Comparison of ENCODE assay signal across 8 cellular contexts in the genomic region with DNA sequence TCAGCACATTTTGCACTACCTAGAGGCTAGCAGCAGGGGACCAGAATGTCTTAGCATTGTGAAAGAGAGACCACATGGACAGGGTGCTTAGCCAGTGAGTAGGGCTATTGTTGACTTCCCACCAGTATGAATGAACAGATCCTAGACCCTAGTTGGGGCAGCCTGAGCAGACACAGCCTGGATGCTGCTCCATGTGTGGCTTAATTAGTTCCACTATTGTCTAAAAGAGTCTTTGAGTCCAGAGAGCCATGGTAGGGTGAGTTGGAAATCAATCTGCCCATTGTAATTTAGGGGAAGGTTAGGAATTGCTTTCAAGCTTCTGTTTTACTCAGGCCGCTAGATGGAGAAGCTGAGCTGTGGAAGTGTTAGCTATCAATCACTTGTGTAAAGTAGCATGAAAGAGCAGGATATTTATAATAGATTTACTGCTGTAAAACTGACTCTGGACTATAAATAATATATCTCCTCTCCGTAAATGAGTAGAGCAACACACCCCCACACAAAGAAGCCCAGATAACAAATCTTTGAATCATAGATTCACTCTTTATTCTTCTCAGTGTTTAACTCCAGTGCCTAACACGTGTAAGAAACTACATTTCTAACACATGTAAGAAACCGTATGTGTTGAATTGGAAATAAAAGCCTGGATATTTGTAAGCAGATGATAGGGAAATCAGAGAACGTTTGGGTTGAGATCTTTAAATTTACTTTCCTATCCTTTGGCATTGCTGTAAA. TPM values are rescaled to one million over a fixed set of nuclear protein-coding genes. Genes with fewer than 3 reads are reported as not detected.
A peak's percentile ranks its signal among the peaks of the same experiment; 100 is the strongest.
DNase-seq lines count a peak whose midpoint lies in the region; ATAC-seq and TF ChIP-seq lines count a peak whose summit lies in the region.

No MANE protein-coding gene starts in this region.

- no peaks in the 10 kb centered on the region for H3K36me3 Mint-ChIP-seq in brain

- intact Hi-C loops in transverse colon (cut with DNase I; ENCODE audit: low total_unique reads): no loop called here
- intact Hi-C loops in posterior vena cava (cut with DNase I): no loop called here

- H3K9me3 ChIP-seq in NT2/D1 (ENCODE audit: insufficient read depth, low read length): no peaks in the 10 kb centered on the region
- no peaks in the 10 kb centered on the region for H3K9me3 ChIP-seq in transverse colon

- no peak overlapping the region for H3K4me3 Mint-ChIP-seq in brain

- ATAC-seq in HG03565 (IDR thresholded peaks at IDR 0.05; ENCODE audit: unreplicated experiment): peak; percentile 17

- TF ChIP-seq CTCF in GM10266 (IDR thresholded peaks at IDR 0.05; ENCODE audit: control insufficient read depth, insufficient read depth, low read depth, missing control alignments) (peak; percentile 85), brain (conservative IDR thresholded peaks at IDR 0.05) (peak; percentile 59 to 70), transverse colon (IDR thresholded peaks at IDR 0.05) (peak; percentile 16 to 47 (median 40))

- H3K4me1 ChIP-seq in NT2/D1 (ENCODE audit: insufficient read depth, insufficient read length): no peaks in the 10 kb centered on the region
- H3K4me1 ChIP-seq in transverse colon: peaks cover 0 to 5% (median 0%) of the 10 kb centered on the region in 4 donors

- peak overlapping the region in 1 of 5 experiments; percentile 36 for H3K27ac Mint-ChIP-seq in brain

- H3K9ac ChIP-seq in NT2/D1 (ENCODE audit: insufficient read length, low read depth): no peak overlapping the region

- no peaks in the 10 kb centered on the region for H3K27me3 ChIP-seq in NT2/D1 (ENCODE audit: insufficient read depth, insufficient read length)
- H3K27me3 ChIP-seq in transverse colon: no peaks in the 10 kb centered on the region

- 36 to 44% methylated on average over 4 to 5 of the region's 5 CpGs for WGBS in transverse colon (ENCODE audit: low coverage in 1 of 2), 2 donors

- no peak for TF ChIP-seq POLR2A in transverse colon (IDR thresholded peaks at IDR 0.05)

- DNase-seq in ACHN: peak; percentile 49
- DNase-seq in GM10266 (ENCODE audit: extremely low spot score): no peak
- peak; percentile 84 for DNase-seq in NT2/D1 (ENCODE audit: low read depth, low spot score)
- DNase-seq in kidney tubule cell (ENCODE audit: low spot score): peak; percentile 53
- DNase-seq in transverse colon: peak; percentile 37
- no peak for DNase-seq in posterior vena cava (ENCODE audit: low spot score)

- no peaks in the 10 kb centered on the region for H3K36me3 ChIP-seq in NT2/D1 (ENCODE audit: insufficient read depth, insufficient read length, low read length)
- H3K36me3 ChIP-seq in transverse colon: no peaks in the 10 kb centered on the region

- in situ Hi-C loops in ACHN (cut with HindIII; ENCODE audit: low pct_ligation_motif_present, low pct_unique_long_range_greater_than_20kb, low sequenced_read_pairs) (no loop called here), transverse colon (cut with MboI; ENCODE audit: low pct_ligation_motif_present in 1 of 4, low pct_unique_long_range_greater_than_20kb in 1 of 4, low sequenced_read_pairs in 3 of 4) (loop anchor here in 2 of 4 donors (25.0 kb wide), 1 partner anchor 375 kb away; no protein-coding TSS in a partner anchor)

- H3K27me3 Mint-ChIP-seq in brain: no peaks in the 10 kb centered on the region

- no peak for TF ChIP-seq EP300 in transverse colon (IDR thresholded peaks at IDR 0.05; ENCODE audit: low read depth)

- H3K4me1 Mint-ChIP-seq in brain: peaks cover 19% of the 10 kb centered on the region

- H3K9me3 Mint-ChIP-seq in brain: peaks cover 0 to 3% (median 0%) of the 10 kb centered on the region in 5 experiments

- H3K4me3 ChIP-seq in NT2/D1 (ENCODE audit: insufficient read length, low read depth): no peak overlapping the region
- H3K4me3 ChIP-seq in transverse colon: no peak overlapping the region

- H3K27ac ChIP-seq in transverse colon: no peak overlapping the region

RNA-seq across cellular contexts. Expression of gene GCSAM, which starts 4.1 kb away (rescaled TPM):
- polyA plus RNA-seq in brain (ENCODE audit: insufficient read depth, low read depth, low replicate concordance): not detected
- under 1 TPM in 2 of 4 donors, not detected in 2; 0.64 to 0.68 TPM for total RNA-seq in transverse colon
- total RNA-seq in posterior vena cava: under 1 TPM; 0.29 to 0.37 TPM

RNA-seq across cellular contexts. Expression of gene C3orf52, which starts 50.9 kb away (rescaled TPM):
- 0.27 TPM for polyA plus RNA-seq in brain (ENCODE audit: insufficient read depth, low read depth, low replicate concordance)
- total RNA-seq in transverse colon: 10 to 100 TPM; 26.9 to 65.7 (median 47.1) TPM
- total RNA-seq in posterior vena cava: 1 to 10 TPM; 2.1 to 9.9 TPM

Comparison
In these comparisons a context has a peak if more than half of its experiments do, and no peak if none do; other contexts are left out.
1. DNase-seq: peak in ACHN (single experiment), NT2/D1 (single experiment), kidney tubule cell (single experiment) and transverse colon (single experiment); none in GM10266 (single experiment) and posterior vena cava (single experiment).
2. Peak in every context shown above with its lines, with median percentiles within 50 percentile points of each other: CTCF ChIP-seq.